8 cellular contexts compared by ENCODE assay signal in the genomic region with DNA sequence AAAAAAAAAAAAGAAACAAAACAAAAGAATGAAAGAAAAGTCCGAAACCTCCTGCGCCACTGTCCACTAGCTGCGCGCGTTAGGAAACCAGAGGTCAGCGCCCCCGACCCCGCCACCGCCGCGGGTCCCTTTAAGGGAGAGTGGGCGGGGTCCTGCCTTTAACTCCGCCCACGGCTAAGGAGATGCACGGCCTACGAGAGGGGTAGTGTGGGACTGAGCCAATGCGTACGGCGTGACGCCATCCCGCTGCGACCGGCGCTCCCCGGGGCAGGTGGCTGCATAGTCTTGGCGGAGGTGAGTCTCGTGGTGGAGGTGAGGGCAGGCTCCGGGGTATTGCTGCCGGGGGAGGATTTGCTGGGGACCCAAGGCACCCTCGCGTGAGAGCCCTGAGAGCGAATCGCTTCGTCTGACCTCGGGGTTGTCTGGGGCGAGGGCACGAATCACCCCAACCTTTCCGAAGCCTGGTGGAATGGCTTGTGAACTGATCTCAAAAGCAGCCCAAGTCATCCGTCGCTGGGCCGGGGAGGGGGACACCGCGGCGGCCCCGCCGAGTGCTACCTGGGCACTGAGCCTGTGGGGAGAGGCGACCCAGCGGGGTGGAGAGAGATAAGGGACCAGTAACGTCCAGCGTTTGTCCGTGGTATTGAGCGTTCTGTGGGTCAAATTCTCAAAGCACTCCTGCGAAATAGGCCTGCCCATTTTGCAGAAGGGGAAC. TPM values are rescaled to one million over a fixed set of nuclear protein-coding genes. Genes with fewer than 3 reads are reported as not detected.
DNase-seq lines count a peak whose midpoint lies in the region; ATAC-seq and TF ChIP-seq lines count a peak whose summit lies in the region.

Gene MRPS17 (plus strand): TSS at position 241 of the 715 bp plus-strand sequence. CDS start 1,319 bp downstream, outside the sequence.

- H3K27ac Mint-ChIP-seq in activated naive CD4-positive, alpha-beta T cell treated with anti-CD3 and anti-CD28 coated beads, Interleukin-2, amount 50 U/mL, for 72 hours: peak within 1 kb of the TSS; percentile 97 to 99

- CTCF ChIA-PET in GM10248 (lab: Yijun Ruan, JAX): interaction anchor here (1.8 kb wide), 1 partner anchor 13 kb away, joined by 11 read pairs; the partner anchor contains the start of gene NIPSNAP2

- ATAC-seq in HG02588 (IDR thresholded peaks at IDR 0.05; ENCODE audit: unreplicated experiment) (peak; percentile 100), omental fat pad (ENCODE audit: low FRiP score) (peak; percentile 100), thoracic aorta (ENCODE audit: insufficient number of reproducible peaks, low FRiP score, low read depth) (peak; percentile 95)
- peak; percentile 100 for ATAC-seq in activated naive CD4-positive, alpha-beta T cell treated with anti-CD3 and anti-CD28 coated beads, Interleukin-2, amount 50 U/mL, for 72 hours

- H3K4me3 ChIP-seq in thoracic aorta: peak within 1 kb of the TSS; percentile 95

- H3K36me3 Mint-ChIP-seq in activated naive CD4-positive, alpha-beta T cell treated with anti-CD3 and anti-CD28 coated beads, Interleukin-2, amount 50 U/mL, for 72 hours: peaks cover 11 to 19% of the 10 kb centered on the region in 2 donors

- peaks cover 0 to 5% of the 10 kb centered on the region in 2 donors for H3K9me3 Mint-ChIP-seq in activated naive CD4-positive, alpha-beta T cell treated with anti-CD3 and anti-CD28 coated beads, Interleukin-2, amount 50 U/mL, for 72 hours

- peak within 1 kb of the TSS; percentile 53 to 69 for H3K27ac ChIP-seq in thoracic aorta

- peaks cover 4 to 8% of the 10 kb centered on the region in 2 donors for H3K4me1 ChIP-seq in thoracic aorta (ENCODE audit: control insufficient read depth in 1 of 2, low read depth in 2 of 2)

- no peaks in the 10 kb centered on the region for H3K27me3 ChIP-seq in thoracic aorta (replicated peaks; ENCODE audit: insufficient read depth)

- POLR2A ChIA-PET in GM10248 (lab: Yijun Ruan, JAX): no interaction called here

- TF ChIP-seq CTCF in GM10248 (IDR thresholded peaks at IDR 0.05; ENCODE audit: control extremely low read depth, extremely low read depth, low read depth, missing control alignments) (no peak), omental fat pad (IDR thresholded peaks at IDR 0.05) (no peak), thoracic aorta (IDR thresholded peaks at IDR 0.05) (no peak)

- H3K36me3 ChIP-seq in thoracic aorta: peaks cover 5% of the 10 kb centered on the region

- no peaks in the 10 kb centered on the region for H3K9me3 ChIP-seq in thoracic aorta

- DNase-seq in GM10248 (ENCODE audit: extremely low spot score) (peak; percentile 99), NCI-H1092 (lab: John Stamatoyannopoulos, UW) (peak; percentile 91), SKM-1 (lab: John Stamatoyannopoulos, UW; ENCODE audit: unreplicated experiment) (peak; percentile 66), glomerular visceral epithelial cell (ENCODE audit: extremely low spot score) (peak; percentile 83), omental fat pad (ENCODE audit: low spot score) (peak; percentile 80), thoracic aorta (ENCODE audit: low spot score) (peak; percentile 62)
- peak; percentile 89 to 91 for DNase-seq in activated naive CD4-positive, alpha-beta T cell treated with anti-CD3 and anti-CD28 coated beads, Interleukin-2, amount 50 U/mL, for 72 hours (ENCODE audit: low spot score in 2 of 2)

RNA-seq across cellular contexts. Expression of gene MRPS17, which starts in this region (rescaled TPM):
- total RNA-seq in activated naive CD4-positive, alpha-beta T cell treated with anti-CD3 and anti-CD28 coated beads, Interleukin-2, amount 50 U/mL, for 72 hours: 10 to 100 TPM; 18.8 to 25.1 TPM
- 10 to 100 TPM in 2 of 4 donors, 1 to 10 TPM in 2; 8.7 to 10.9 (median 10.1) TPM for total RNA-seq in omental fat pad
- total RNA-seq in thoracic aorta: 10 to 100 TPM; 12.1 to 13.1 TPM

Comparison
In these comparisons a context has a peak if more than half of its experiments do, and no peak if none do; other contexts are left out.
1. Peak in every context shown above with its lines: DNase-seq, ATAC-seq, H3K4me3 ChIP-seq and H3K27ac ChIP-seq.